Comparison of ENCODE assay signal across 21 cellular contexts in the genomic region with DNA sequence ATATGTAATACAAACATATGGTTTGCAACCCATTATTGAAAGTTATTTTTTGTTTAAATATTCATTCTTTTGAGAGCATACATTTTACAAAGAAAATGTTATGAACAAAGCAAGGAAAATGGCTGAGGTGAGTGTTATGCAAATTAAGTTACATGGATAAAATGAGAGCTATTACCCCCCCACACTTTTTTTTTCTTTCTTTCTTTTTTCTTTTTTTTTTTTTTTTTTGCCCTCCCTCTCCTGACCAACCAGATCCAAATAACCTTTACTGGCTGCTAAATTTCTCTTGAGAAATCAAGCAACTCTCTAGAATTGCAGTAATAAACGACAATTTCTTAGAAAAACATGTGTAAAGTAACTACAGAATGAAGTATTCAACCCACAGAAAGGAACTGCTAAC.
DNase-seq lines count a peak whose midpoint lies in the region; ATAC-seq and TF ChIP-seq lines count a peak whose summit lies in the region.
"Had no signal": no experiment of that assay in that cellular context is flagged by ENCODE, and none has a peak within 500 bp of the region (broad histone marks: within the 10 kb centered on the region; RNA-seq: fewer than 3 reads in every experiment).

No MANE protein-coding gene starts in this region.

- no peaks in the 10 kb centered on the region for H3K79me2 ChIP-seq in hepatocyte

- H3K27me3 ChIP-seq in BE2C (no peaks in the 10 kb centered on the region), hepatocyte (no peaks in the 10 kb centered on the region), skeletal muscle satellite cell (ENCODE audit: control insufficient read depth, insufficient read depth, low read length) (no peaks in the 10 kb centered on the region)
- H3K27me3 ChIP-seq: cardiac muscle cell had no signal

- H3K27ac ChIP-seq in VCaP: peak overlapping the region; percentile 82
- peak overlapping the region; percentile 85 for H3K27ac ChIP-seq in hepatocyte

- no peak overlapping the region for H3K9ac ChIP-seq in skeletal muscle satellite cell (ENCODE audit: low read depth, low read length)

- no peaks in the 10 kb centered on the region for H3K36me3 Mint-ChIP-seq in stimulated activated effector memory CD8-positive, alpha-beta T cell treated with anti-CD3 and anti-CD28 coated beads, Interleukin-12 subunit alpha, Interleukin-12 subunit beta, amount 100 ng/mL, for 72 hours
- H3K36me3 Mint-ChIP-seq: natural killer cell treated with Interleukin-12 subunit alpha and Interleukin-12 subunit beta and Interleukin-15 and Interleukin-18, amount 100 ng/mL, for 72 hours; stimulated activated naive B cell treated with anti-CD40 and anti-IgM and Interleukin-4, amounts not matched to agents 10 μg/mL and 1 μg/mL and 100 μg/mL, for 72 hours had no signal

- peak overlapping the region; percentile 25 for H3K4me2 ChIP-seq in hepatocyte
- peak overlapping the region; percentile 77 for H3K4me2 ChIP-seq in skeletal muscle satellite cell (ENCODE audit: low read length)

- no peaks in the 10 kb centered on the region for H3K4me1 Mint-ChIP-seq in stimulated activated effector memory CD8-positive, alpha-beta T cell treated with anti-CD3 and anti-CD28 coated beads, Interleukin-12 subunit alpha, Interleukin-12 subunit beta, amount 100 ng/mL, for 72 hours
- H3K4me1 Mint-ChIP-seq: stimulated activated naive B cell treated with anti-CD40 and anti-IgM and Interleukin-4, amounts not matched to agents 10 μg/mL and 1 μg/mL and 100 μg/mL, for 72 hours had no signal

- 28% methylated on average over 1 of the region's 1 CpG for WGBS in hepatocyte (ENCODE audit: low lambda C conversion rate, missing lambda C conversion rate)

- DNase-seq in BE2C: no peak
- DNase-seq in hepatocyte (ENCODE audit: low spot score): no peak
- no peak for DNase-seq in NCI-H2227 (lab: John Stamatoyannopoulos, UW; ENCODE audit: unreplicated experiment)
- no peak for DNase-seq in stimulated activated effector memory CD8-positive, alpha-beta T cell treated with anti-CD3 and anti-CD28 coated beads, Interleukin-12 subunit alpha, Interleukin-12 subunit beta, amount 100 ng/mL, for 72 hours (ENCODE audit: low spot score in 2 of 2)
- no peak for DNase-seq in foreskin melanocyte
- DNase-seq: activated CD4-positive, alpha-beta T cell treated with anti-CD3 and anti-CD28 coated beads for 4 hours; activated naive CD4-positive, alpha-beta T cell treated with anti-CD3 and anti-CD28 coated beads, Interleukin-2, amount 50 U/mL, for 16 hours; AML-193; DMS 273 treated with DMSO at 0.1 percent for 48 hours; effector CD4-positive, alpha-beta T cell; KG1; NCI-H1105 treated with DMSO at 0.1 percent for 48 hours; NK-92 treated with Interleukin-12 subunit alpha and Interleukin-12 subunit beta, amount 100 ng/mL, for 24 hours; stimulated activated naive B cell treated with anti-CD40 and anti-IgM and Interleukin-4, amounts not matched to agents 10 μg/mL and 1 μg/mL and 100 μg/mL, for 72 hours; T1000 had no signal

- no peak overlapping the region for H2AFZ ChIP-seq in hepatocyte

- no peak for ATAC-seq in HG02642 (IDR thresholded peaks at IDR 0.05; ENCODE audit: poor library complexity, unreplicated experiment)
- ATAC-seq in stimulated activated effector memory CD8-positive, alpha-beta T cell treated with anti-CD3 and anti-CD28 coated beads, Interleukin-12 subunit alpha, Interleukin-12 subunit beta, amount 100 ng/mL, for 72 hours: no peak
- ATAC-seq: natural killer cell treated with Interleukin-12 subunit alpha and Interleukin-12 subunit beta and Interleukin-15 and Interleukin-18, amount 100 ng/mL, for 72 hours; stimulated activated naive B cell treated with anti-CD40 and anti-IgM and Interleukin-4, amounts not matched to agents 10 μg/mL and 1 μg/mL and 100 μg/mL, for 72 hours had no signal

- no peak overlapping the region for H3K27ac Mint-ChIP-seq in stimulated activated effector memory CD8-positive, alpha-beta T cell treated with anti-CD3 and anti-CD28 coated beads, Interleukin-12 subunit alpha, Interleukin-12 subunit beta, amount 100 ng/mL, for 72 hours
- H3K27ac Mint-ChIP-seq: natural killer cell treated with Interleukin-12 subunit alpha and Interleukin-12 subunit beta and Interleukin-15 and Interleukin-18, amount 100 ng/mL, for 72 hours; stimulated activated naive B cell treated with anti-CD40 and anti-IgM and Interleukin-4, amounts not matched to agents 10 μg/mL and 1 μg/mL and 100 μg/mL, for 72 hours had no signal

- no peaks in the 10 kb centered on the region for H3K9me3 ChIP-seq in BE2C
- no peaks in the 10 kb centered on the region for H3K9me3 ChIP-seq in hepatocyte (ENCODE audit: low read depth)
- no peaks in the 10 kb centered on the region for H3K9me3 ChIP-seq in skeletal muscle satellite cell (replicated peaks; ENCODE audit: low read length)

- H4K20me1 ChIP-seq in hepatocyte (ENCODE audit: insufficient read depth, poor library complexity, severe bottlenecking): no peaks in the 10 kb centered on the region

- H3K4me3 Mint-ChIP-seq in stimulated activated effector memory CD8-positive, alpha-beta T cell treated with anti-CD3 and anti-CD28 coated beads, Interleukin-12 subunit alpha, Interleukin-12 subunit beta, amount 100 ng/mL, for 72 hours: no peak overlapping the region
- H3K4me3 Mint-ChIP-seq: natural killer cell treated with Interleukin-12 subunit alpha and Interleukin-12 subunit beta and Interleukin-15 and Interleukin-18, amount 100 ng/mL, for 72 hours; stimulated activated naive B cell treated with anti-CD40 and anti-IgM and Interleukin-4, amounts not matched to agents 10 μg/mL and 1 μg/mL and 100 μg/mL, for 72 hours had no signal

- no peaks in the 10 kb centered on the region for H3K9me2 ChIP-seq in hepatocyte (replicated peaks; ENCODE audit: insufficient read depth)

- peaks cover 36% of the 10 kb centered on the region for H3K4me1 ChIP-seq in BE2C
- peaks cover 29% of the 10 kb centered on the region for H3K4me1 ChIP-seq in hepatocyte (ENCODE audit: insufficient read depth)
- H3K4me1 ChIP-seq in skeletal muscle satellite cell (ENCODE audit: control insufficient read depth, insufficient read depth, low read length): peaks cover 32% of the 10 kb centered on the region

- H3K36me3 ChIP-seq in BE2C: no peaks in the 10 kb centered on the region
- no peaks in the 10 kb centered on the region for H3K36me3 ChIP-seq in hepatocyte (replicated peaks; ENCODE audit: insufficient read depth, low read depth)
- H3K36me3 ChIP-seq in skeletal muscle satellite cell (ENCODE audit: insufficient read depth, low read length): no peaks in the 10 kb centered on the region
- H3K36me3 ChIP-seq: cardiac muscle cell had no signal

- TF ChIP-seq CTCF in BE2C (IDR thresholded peaks at IDR 0.05; ENCODE audit: low read depth, low read length): no peak
- no peak for TF ChIP-seq CTCF in VCaP (conservative IDR thresholded peaks at IDR 0.05)
- TF ChIP-seq CTCF in hepatocyte (IDR thresholded peaks at IDR 0.05; ENCODE audit: poor library complexity): no peak

- no peaks in the 10 kb centered on the region for H3K9me3 Mint-ChIP-seq in stimulated activated effector memory CD8-positive, alpha-beta T cell treated with anti-CD3 and anti-CD28 coated beads, Interleukin-12 subunit alpha, Interleukin-12 subunit beta, amount 100 ng/mL, for 72 hours
- H3K9me3 Mint-ChIP-seq: natural killer cell treated with Interleukin-12 subunit alpha and Interleukin-12 subunit beta and Interleukin-15 and Interleukin-18, amount 100 ng/mL, for 72 hours; stimulated activated naive B cell treated with anti-CD40 and anti-IgM and Interleukin-4, amounts not matched to agents 10 μg/mL and 1 μg/mL and 100 μg/mL, for 72 hours had no signal

- H3K4me3 ChIP-seq in BE2C (ENCODE audit: low read depth, low read length) (peak overlapping the region; percentile 52), hepatocyte (no peak overlapping the region), skeletal muscle satellite cell (ENCODE audit: low read length) (no peak overlapping the region)
- H3K4me3 ChIP-seq: cardiac muscle cell, skin epidermis had no signal
